In the genomic region with DNA sequence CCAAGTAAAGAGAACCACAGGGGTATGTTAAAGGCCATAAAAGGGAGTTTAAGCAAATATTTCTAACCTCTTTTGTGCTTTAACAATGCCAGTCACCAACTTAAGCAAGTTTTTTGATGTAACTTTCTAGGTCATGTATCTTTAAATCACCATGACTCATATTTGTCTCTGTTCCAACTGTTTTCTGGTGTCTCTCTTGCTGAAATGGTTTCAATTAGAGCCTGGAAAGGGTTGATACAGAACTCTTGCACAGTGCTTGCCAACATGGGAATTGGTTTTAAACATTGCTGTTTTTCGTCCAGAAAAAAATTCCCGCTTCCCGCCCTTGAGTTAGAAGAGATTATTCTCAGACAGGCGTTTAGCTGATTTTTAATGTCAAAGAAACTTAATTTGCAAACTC, we compare ENCODE assay signal across 16 cellular contexts. TPM values are rescaled to one million over a fixed set of nuclear protein-coding genes. Genes with fewer than 3 reads are reported as not detected.
DNase-seq lines count a peak whose midpoint lies in the region; ATAC-seq, FAIRE-seq and TF ChIP-seq lines count a peak whose summit lies in the region.
"Had no signal": no experiment of that assay in that cellular context is flagged by ENCODE, and none has a peak within 500 bp of the region (broad histone marks: within the 10 kb centered on the region; RNA-seq: fewer than 3 reads in every experiment).

No MANE protein-coding gene starts in this region.

- no peak overlapping the region for H3K4ac ChIP-seq in IMR-90 (ENCODE audit: low read depth, low read length)

- no peak overlapping the region for H3K4me3 Mint-ChIP-seq in activated CD8-positive, alpha-beta T cell treated with anti-CD3 and anti-CD28 coated beads, Interleukin-2, amount 10 ng/mL, durations not matched to agents 7 days and 5 days
- H3K4me3 Mint-ChIP-seq: activated CD4-positive, alpha-beta T cell treated with anti-CD3 and anti-CD28 coated beads, Interleukin-2, amount 10 ng/mL, durations not matched to agents 24 days and 14 days had no signal

- H4K5ac ChIP-seq in IMR-90 (ENCODE audit: low read depth, low read length) = no peak overlapping the region

- H3K9me3 Mint-ChIP-seq in activated CD8-positive, alpha-beta T cell treated with anti-CD3 and anti-CD28 coated beads, Interleukin-2, amount 10 ng/mL, durations not matched to agents 7 days and 5 days (ENCODE audit: insufficient read depth) = no peaks in the 10 kb centered on the region

- no peak overlapping the region for H3K4me2 ChIP-seq in IMR-90 (ENCODE audit: low read depth, low read length)
- no peak overlapping the region for H3K4me2 ChIP-seq in K562 (ENCODE audit: insufficient read depth, low read length)

- H3K79me1 ChIP-seq in IMR-90 (ENCODE audit: low read depth in 1 of 2, low read length in 2 of 2) = no peaks in the 10 kb centered on the region

- H2AFZ ChIP-seq in IMR-90 (replicated peaks; ENCODE audit: low read length, poor library complexity) (no peak overlapping the region), K562 (ENCODE audit: low read depth, low read length) (no peak overlapping the region)

- ATAC-seq in IMR-90 (ENCODE audit: low read depth) = no peak
- no peak for ATAC-seq in K562
- ATAC-seq in activated CD8-positive, alpha-beta T cell treated with anti-CD3 and anti-CD28 coated beads, Interleukin-2, amount 10 ng/mL, durations not matched to agents 7 days and 5 days = no peak

- H4K8ac ChIP-seq in IMR-90 (ENCODE audit: low read depth in 2 of 2, low read length in 2 of 2) = no peak overlapping the region

- no peak overlapping the region for H2BK15ac ChIP-seq in IMR-90 (ENCODE audit: low read depth, low read length)

- in situ Hi-C loops in IMR-90 (cut with MboI; ENCODE audit: low sequenced_read_pairs) (no loop called here), K562 (cut with MboI) (no loop called here)

- TF ChIP-seq RAD21 in IMR-90 (IDR thresholded peaks at IDR 0.05; ENCODE audit: low read length) = no peak
- no peak for TF ChIP-seq RAD21 in K562 (CRISPR knock-in tag; conservative IDR thresholded peaks at IDR 0.05 in 1 of 2, IDR thresholded peaks at IDR 0.05 in 1 of 2)

- H3K4me3 ChIP-seq in AG10803 (ENCODE audit: low read length) (no peak overlapping the region), IMR-90 (ENCODE audit: insufficient read depth, low read depth, low read length) (no peak overlapping the region), K562 (no peak overlapping the region)
- H3K4me3 ChIP-seq: right lobe of liver had no signal

- dilution Hi-C loops in IMR-90 (cut with HindIII; ENCODE audit: low sequenced_read_pairs, unreplicated experiment) = no loop called here

- no peaks in the 10 kb centered on the region; the same call in 1 of the 2 replicates for H3K27me3 ChIP-seq in IMR-90 (ENCODE audit: control insufficient read depth, insufficient read depth, low read length)
- peaks cover 13 to 20% of the 10 kb centered on the region in 2 experiments for H3K27me3 ChIP-seq in K562 (ENCODE audit: control insufficient read depth in 2 of 2, insufficient read depth in 2 of 2, low read length in 2 of 2)
- H3K27me3 ChIP-seq: right lobe of liver had no signal

- H2AK5ac ChIP-seq in IMR-90 (ENCODE audit: low read depth, low read length) = no peak overlapping the region

- no peak overlapping the region for H2AK9ac ChIP-seq in IMR-90 (replicated peaks; ENCODE audit: low read depth, low read length, poor library complexity)

- no peak for TF ChIP-seq EP300 in K562 (IDR thresholded peaks at IDR 0.05; ENCODE audit: low read length)

- no peak overlapping the region for H3K56ac ChIP-seq in IMR-90 (ENCODE audit: extremely low read depth, insufficient read depth, low read length)

- TF ChIP-seq POLR2A in IMR-90 (IDR thresholded peaks at IDR 0.05; ENCODE audit: low read depth, low read length) (no peak), K562 (conservative IDR thresholded peaks at IDR 0.05) (no peak)

- no peaks in the 10 kb centered on the region for H4K20me1 ChIP-seq in IMR-90 (ENCODE audit: insufficient read depth, low read length)
- H4K20me1 ChIP-seq in K562 (replicated peaks; ENCODE audit: control insufficient read depth, insufficient read depth, low read length) = no peaks in the 10 kb centered on the region

- peaks cover 6% of the 10 kb centered on the region for H3K27me3 Mint-ChIP-seq in activated CD8-positive, alpha-beta T cell treated with anti-CD3 and anti-CD28 coated beads, Interleukin-2, amount 10 ng/mL, durations not matched to agents 7 days and 5 days (ENCODE audit: low read depth)
- H3K27me3 Mint-ChIP-seq: activated CD4-positive, alpha-beta T cell treated with anti-CD3 and anti-CD28 coated beads, Interleukin-2, amount 10 ng/mL, durations not matched to agents 24 days and 14 days had no signal

- POLR2A ChIA-PET in IMR-90 (lab: Charles Lee; ENCODE audit: unreplicated experiment) (no interaction called here), K562 (lab: Yijun Ruan, JAX) (no interaction called here)
- POLR2A ChIA-PET in activated CD8-positive, alpha-beta T cell treated with anti-CD3 and anti-CD28 coated beads, Interleukin-2, amount 10 ng/mL, durations not matched to agents 7 days and 5 days (lab: Charles Lee) = no interaction called here

- no peak for FAIRE-seq in K562 (lab: Jason Lieb, UNC)
- FAIRE-seq: GM12891 had no signal

- H4K91ac ChIP-seq in IMR-90 (ENCODE audit: insufficient read depth, low read depth, low read length) = no peak overlapping the region

- H3K9me3 ChIP-seq in IMR-90 (ENCODE audit: control insufficient read depth, insufficient read depth, low read length) (no peaks in the 10 kb centered on the region), K562 (replicated peaks; ENCODE audit: control insufficient read depth, insufficient read depth, low read depth, low read length) (no peaks in the 10 kb centered on the region)
- H3K9me3 ChIP-seq: Caco-2, right lobe of liver had no signal

- TF ChIP-seq CTCF in AG10803 (conservative IDR thresholded peaks at IDR 0.05; ENCODE audit: low read length) = no peak
- TF ChIP-seq CTCF in IMR-90 (conservative IDR thresholded peaks at IDR 0.05; ENCODE audit: low read depth, low read length) = no peak
- TF ChIP-seq CTCF in K562 (IDR thresholded peaks at IDR 0.05 in 2 of 3, conservative IDR thresholded peaks at IDR 0.05 in 1 of 3; ENCODE audit: insufficient read depth in 2 of 3, low read depth in 1 of 3, low read length in 3 of 3) = no peak

- H3K4me1 Mint-ChIP-seq in activated CD8-positive, alpha-beta T cell treated with anti-CD3 and anti-CD28 coated beads, Interleukin-2, amount 10 ng/mL, durations not matched to agents 7 days and 5 days (ENCODE audit: low read depth) = peaks cover 2% of the 10 kb centered on the region
- H3K4me1 Mint-ChIP-seq: activated CD4-positive, alpha-beta T cell treated with anti-CD3 and anti-CD28 coated beads, Interleukin-2, amount 10 ng/mL, durations not matched to agents 24 days and 14 days had no signal

- intact Hi-C loops in IMR-90 (cut with micrococcal nuclease) (no loop called here), K562 (cut with micrococcal nuclease) (no loop called here)

- DNase-seq in AG10803 (ENCODE audit: low read depth) (peak; percentile 93), IMR-90 (peak; percentile 30), K562 (ENCODE audit: extremely low read depth in 1 of 4, low spot score in 3 of 4) (no peak), medulla oblongata (ENCODE audit: extremely low spot score) (peak; percentile 14), NCI-H187 (lab: John Stamatoyannopoulos, UW) (no peak), dermis blood vessel endothelial cell (no peak)
- DNase-seq in activated CD8-positive, alpha-beta T cell treated with anti-CD3 and anti-CD28 coated beads, Interleukin-2, amount 10 ng/mL, durations not matched to agents 7 days and 5 days = no peak
- DNase-seq in activated CD4-positive, alpha-beta T cell treated with anti-CD3 and anti-CD28 coated beads, Interleukin-2, amount 50 U/mL, for 48 hours = no peak
- DNase-seq: activated CD4-positive, alpha-beta T cell treated with anti-CD3 and anti-CD28 coated beads, Interleukin-2, amount 10 ng/mL, durations not matched to agents 24 days and 14 days; activated effector memory CD4-positive, alpha-beta T cell treated with anti-CD3 and anti-CD28 coated beads, Interleukin-2, amount 50 U/mL, for 16 hours; Caco-2; cortex of kidney; NCI-H1092 treated with DMSO at 0.1 percent for 48 hours; NCI-H748 treated with DMSO at 0.1 percent for 48 hours; right lobe of liver had no signal

- CTCF ChIA-PET in IMR-90 (lab: Yijun Ruan, JAX) (no interaction called here), K562 (lab: Yijun Ruan, JAX; ENCODE audit: low intra/inter-chr PET ratio) (no interaction called here)
- CTCF ChIA-PET in activated CD8-positive, alpha-beta T cell treated with anti-CD3 and anti-CD28 coated beads, Interleukin-2, amount 10 ng/mL, durations not matched to agents 7 days and 5 days (lab: Charles Lee) = no interaction called here

- no peak overlapping the region for H3K27ac Mint-ChIP-seq in activated CD8-positive, alpha-beta T cell treated with anti-CD3 and anti-CD28 coated beads, Interleukin-2, amount 10 ng/mL, durations not matched to agents 7 days and 5 days
- H3K27ac Mint-ChIP-seq: activated CD4-positive, alpha-beta T cell treated with anti-CD3 and anti-CD28 coated beads, Interleukin-2, amount 10 ng/mL, durations not matched to agents 24 days and 14 days had no signal

- no peak overlapping the region for H2BK120ac ChIP-seq in IMR-90 (ENCODE audit: low read depth, low read length)

- BruUV-seq in IMR-90 (replicated peaks; lab: Mats Ljungman, UMichigan) = no TSS peak
- no TSS peak for BruUV-seq in K562 (replicated peaks; lab: Mats Ljungman, UMichigan)

- WGBS in IMR-90 (ENCODE audit: extremely low coverage in 2 of 2, insufficient read length in 1 of 2), 2 experiments = no CpG with 5 or more reads among the region's 4 CpGs
- 0% methylated on average over 4 of the region's 4 CpGs for WGBS in K562 (ENCODE audit: insufficient coverage, low coverage, missing lambda C conversion rate)

- no peaks in the 10 kb centered on the region for H3K9me1 ChIP-seq in IMR-90 (ENCODE audit: insufficient read depth, low read length)
- H3K9me1 ChIP-seq in K562 (ENCODE audit: control insufficient read depth, insufficient read depth, low read length) = no peaks in the 10 kb centered on the region

- H3K36me3 Mint-ChIP-seq in activated CD8-positive, alpha-beta T cell treated with anti-CD3 and anti-CD28 coated beads, Interleukin-2, amount 10 ng/mL, durations not matched to agents 7 days and 5 days (ENCODE audit: low read depth) = no peaks in the 10 kb centered on the region

- no peak overlapping the region for H3K27ac ChIP-seq in IMR-90 (ENCODE audit: insufficient read depth, low read length)
- H3K27ac ChIP-seq in K562 (ENCODE audit: extremely low read depth, low read depth, low read length) = no peak overlapping the region
- H3K27ac ChIP-seq: right lobe of liver had no signal

- no peak overlapping the region for H2BK20ac ChIP-seq in IMR-90 (ENCODE audit: low read depth, low read length)

- no peak overlapping the region for H2BK5ac ChIP-seq in IMR-90 (ENCODE audit: low read depth, low read length, poor library complexity, severe bottlenecking)

- H3K4me1 ChIP-seq in IMR-90 (ENCODE audit: control insufficient read depth, insufficient read depth, low read length) (no peaks in the 10 kb centered on the region), K562 (replicated peaks in 1 of 2; ENCODE audit: control insufficient read depth in 2 of 2, insufficient read depth in 2 of 2, low read length in 2 of 2) (no peaks in the 10 kb centered on the region)
- H3K4me1 ChIP-seq: Caco-2, right lobe of liver had no signal

- no peak overlapping the region for H3K23ac ChIP-seq in IMR-90 (ENCODE audit: low read depth, low read length)

- no peak overlapping the region for H3K18ac ChIP-seq in IMR-90 (ENCODE audit: low read depth, low read length)

- H3K36me3 ChIP-seq in IMR-90 (ENCODE audit: control insufficient read depth, insufficient read depth, low read length) = no peaks in the 10 kb centered on the region
- no peaks in the 10 kb centered on the region for H3K36me3 ChIP-seq in K562 (ENCODE audit: control insufficient read depth, insufficient read depth, low read length)
- H3K36me3 ChIP-seq: right lobe of liver had no signal

- no peaks in the 10 kb centered on the region for H3K79me2 ChIP-seq in K562 (ENCODE audit: control insufficient read depth, insufficient read depth, low read length)

- no peak overlapping the region for H3K14ac ChIP-seq in IMR-90 (replicated peaks; ENCODE audit: low read depth, low read length)

- H3K9ac ChIP-seq in IMR-90 (ENCODE audit: low read depth, low read length) (no peak overlapping the region), K562 (ENCODE audit: insufficient read depth in 1 of 2, low read depth in 2 of 2, low read length in 2 of 2) (no peak overlapping the region)

RNA-seq across cellular contexts. Expression of a gene that starts 46.5 kb away (rescaled TPM):
- under 0.01 TPM in 2 replicates for total RNA-seq in IMR-90 (2012; rRNA removed)
- 0.02 TPM in 1 of 2 replicates, not detected in the other for polyA plus RNA-seq in IMR-90 (2012; rRNA removed)
- not detected in 2 replicates for polyA plus RNA-seq in IMR-90 (2012; cell fraction: cytosol; rRNA removed)
- 0.02 and 0.37 TPM in 2 replicates for polyA plus RNA-seq in IMR-90 (2012; cell fraction: nucleus; rRNA removed; ENCODE audit: low replicate concordance)
- 0.37 and 0.49 TPM in 2 replicates for total RNA-seq in K562 (2011; cell fraction: chromatin; rRNA removed; ENCODE audit: low replicate concordance)
- 0.26 and 0.67 TPM in 2 replicates for total RNA-seq in K562 (2011; cell fraction: nucleolus; rRNA removed)
- 0.38 and 1.1 TPM in 2 replicates for total RNA-seq in K562 (2011; cell fraction: nucleoplasm; rRNA removed)
- 0.36 and 1.5 TPM in 2 replicates for total RNA-seq in K562 (2014; rRNA removed)
- 1.2 and 2.3 TPM in 2 replicates for total RNA-seq in K562 (2014; rRNA removed; fragmentation: Illumina TruSeq; extraction: Trizol)
- 2.1 and 2.3 TPM in 2 replicates for total RNA-seq in K562 (2015; rRNA removed; fragmentation: Illumina TruSeq; extraction: Trizol)
- 2.4 and 2.7 TPM in 2 replicates for total RNA-seq in K562 (2021)
- polyA plus RNA-seq in K562 (2011; rRNA removed) = 0.24 and 0.35 TPM in 2 replicates
- polyA plus RNA-seq in K562 (2011; cell fraction: cytosol; rRNA removed) = 0.06 and 0.16 TPM in 2 replicates
- 0.88 and 2.0 TPM in 2 replicates for polyA plus RNA-seq in K562 (2011; cell fraction: nucleus; rRNA removed)
- 1.7 and 26.4 TPM in 2 replicates for polyA plus RNA-seq in K562 (2012)
- polyA plus RNA-seq in K562 (2014; fragmentation: Illumina TruSeq; extraction: Trizol) = 1.4 and 1.7 TPM in 2 replicates
- polyA plus RNA-seq in K562 (2014; fragmentation: Nextera tagmentation; extraction: Ambion mirVana) = under 1 TPM; 0.35 to 0.52 TPM
- 1.00 and 2.7 TPM in 2 replicates for polyA plus RNA-seq in K562 (2014; rRNA removed)
- 0.11 and 0.84 TPM in 2 replicates for polyA minus RNA-seq in K562 (2011; rRNA and poly(A)+ RNA removed)
- polyA minus RNA-seq in K562 (2011; cell fraction: cytosol; rRNA and poly(A)+ RNA removed) = 0.19 TPM in 1 of 2 replicates, not detected in the other
- polyA minus RNA-seq in K562 (2011; cell fraction: nucleus; rRNA and poly(A)+ RNA removed) = 0.27 and 0.67 TPM in 2 replicates
- total RNA-seq in dermis blood vessel endothelial cell = 0.17 TPM in 1 of 2 replicates, not detected in the other
- under 1 TPM; 0.40 to 0.60 TPM for total RNA-seq in activated CD8-positive, alpha-beta T cell treated with anti-CD3 and anti-CD28 coated beads, Interleukin-2, amount 10 ng/mL, durations not matched to agents 7 days and 5 days

Comparison
In these comparisons a context has a peak if more than half of its experiments do, and no peak if none do; other contexts are left out.
1. DNase-seq: peak in AG10803 (single experiment), IMR-90 (single experiment) and medulla oblongata (single experiment); none in K562 (0 of 4), NCI-H187 (0 of 2), dermis blood vessel endothelial cell (single experiment), activated CD8-positive, alpha-beta T cell treated with anti-CD3 and anti-CD28 coated beads, Interleukin-2, amount 10 ng/mL, durations not matched to agents 7 days and 5 days (single experiment) and activated CD4-positive, alpha-beta T cell treated with anti-CD3 and anti-CD28 coated beads, Interleukin-2, amount 50 U/mL, for 48 hours (0 of 2).